32 cellular contexts compared by ENCODE assay signal in the genomic region with DNA sequence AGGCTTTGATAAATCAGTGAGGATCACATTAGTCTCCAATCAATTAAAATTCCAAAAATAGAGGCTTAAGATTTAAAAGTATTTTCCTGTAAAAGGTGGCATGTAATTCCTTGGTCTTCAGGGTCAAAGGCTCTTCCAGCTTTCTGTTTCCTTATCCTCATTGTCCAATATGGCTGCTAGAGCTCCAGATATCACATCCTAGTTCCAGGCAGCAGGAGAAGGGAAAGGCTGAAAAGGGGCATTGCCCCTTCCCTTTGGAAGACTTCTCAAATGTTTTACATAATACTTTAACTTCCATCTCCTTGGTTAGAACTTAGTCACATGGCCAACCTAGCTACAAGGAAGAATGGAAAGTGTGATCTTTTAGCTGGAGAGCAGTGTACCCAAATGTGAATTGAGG. TPM values are rescaled to one million over a fixed set of nuclear protein-coding genes. Genes with fewer than 3 reads are reported as not detected.
DNase-seq lines count a peak whose midpoint lies in the region; ATAC-seq, FAIRE-seq and TF ChIP-seq lines count a peak whose summit lies in the region.
"Had no signal": no experiment of that assay in that cellular context is flagged by ENCODE, and none has a peak within 500 bp of the region (broad histone marks: within the 10 kb centered on the region; RNA-seq: fewer than 3 reads in every experiment).

No MANE protein-coding gene starts in this region.

- H3K36me3 ChIP-seq in K562 (ENCODE audit: control insufficient read depth, insufficient read depth, low read length) (no peaks in the 10 kb centered on the region), H1 (ENCODE audit: control insufficient read depth in 2 of 4, insufficient read depth in 4 of 4, low read length in 3 of 4) (no peaks in the 10 kb centered on the region), esophagus muscularis mucosa (no peaks in the 10 kb centered on the region), PC-3 (ENCODE audit: low read depth, low read length) (no peaks in the 10 kb centered on the region)
- H3K36me3 ChIP-seq: BE2C; BLaER1; BLaER1 treated with 17β-estradiol and CSF1 and Interleukin-3, amounts not matched to agents 10 nM and 100 nM had no signal

- H2BK15ac ChIP-seq in H1 (ENCODE audit: low read length) = no peak overlapping the region

- H3K27ac ChIP-seq in K562 (ENCODE audit: extremely low read depth, low read depth, low read length) (no peak overlapping the region), H1 (ENCODE audit: low read depth, low read length) (no peak overlapping the region), esophagus muscularis mucosa (replicated peaks in 1 of 4) (no peak overlapping the region), PC-3 (ENCODE audit: low read length) (no peak overlapping the region)
- H3K27ac ChIP-seq: 22Rv1; A549; BLaER1; BLaER1 treated with 17β-estradiol and CSF1 and Interleukin-3, amounts not matched to agents 10 nM and 100 nM; C4-2B had no signal

- CTCF ChIA-PET in K562 (lab: Yijun Ruan, JAX; ENCODE audit: low intra/inter-chr PET ratio) (no interaction called here), H1 (lab: Charles Lee; ENCODE audit: partially characterized antibody) (interaction anchor here (0.7 kb wide), 1 partner anchor 122 kb away, joined by 3 read pairs; no protein-coding TSS in a partner anchor), PC-3 (lab: Charles Lee) (no interaction called here)

- H3K79me1 ChIP-seq in H1 (ENCODE audit: low read depth, low read length) = no peaks in the 10 kb centered on the region

- no peak overlapping the region for H2BK120ac ChIP-seq in H1 (replicated peaks; ENCODE audit: low read depth, low read length)

- H4K91ac ChIP-seq in H1 (replicated peaks; ENCODE audit: insufficient read length, low read length) = no peak overlapping the region

- H3K27me3 ChIP-seq in K562 (ENCODE audit: control insufficient read depth in 2 of 2, insufficient read depth in 2 of 2, low read length in 2 of 2) (peaks cover 0 to 4% of the 10 kb centered on the region in 2 experiments; a peak in 1 of 5 replicates), H1 (replicated peaks in 1 of 4; ENCODE audit: control insufficient read depth in 3 of 4, extremely low read depth in 1 of 4, insufficient read depth in 3 of 4, low read length in 3 of 4) (no peaks in the 10 kb centered on the region), esophagus muscularis mucosa (no peaks in the 10 kb centered on the region), PC-3 (ENCODE audit: low read length) (peaks cover 10% of the 10 kb centered on the region; the same call in 1 of the 2 replicates)
- H3K27me3 ChIP-seq: BE2C; BLaER1; BLaER1 treated with 17β-estradiol and CSF1 and Interleukin-3, amounts not matched to agents 10 nM and 100 nM had no signal

- TF ChIP-seq EP300 in K562 (IDR thresholded peaks at IDR 0.05; ENCODE audit: low read length) = no peak
- TF ChIP-seq EP300 in H1 (IDR thresholded peaks at IDR 0.05; ENCODE audit: borderline replicate concordance in 1 of 2, low read depth in 2 of 2, low read length in 2 of 2) = no peak
- no peak for TF ChIP-seq EP300 in esophagus muscularis mucosa (IDR thresholded peaks at IDR 0.05)

- BruUV-seq in K562 (replicated peaks; lab: Mats Ljungman, UMichigan) = no TSS peak
- no TSS peak for BruUV-seq in PC-3 (replicated peaks; lab: Mats Ljungman, UMichigan)

- no peak for FAIRE-seq in K562 (lab: Jason Lieb, UNC)
- no peak for FAIRE-seq in H1 (lab: Jason Lieb, UNC)
- peak; percentile 50 for FAIRE-seq in urothelium cell line (lab: Jason Lieb, UNC)
- FAIRE-seq: A204.1, A549 had no signal

- no peaks in the 10 kb centered on the region for H3K9me2 ChIP-seq in PC-3 (replicated peaks; ENCODE audit: low read length)

- H3K4me1 ChIP-seq in K562 (replicated peaks in 1 of 2; ENCODE audit: control insufficient read depth in 2 of 2, insufficient read depth in 2 of 2, low read length in 2 of 2) (no peaks in the 10 kb centered on the region), H1 (replicated peaks in 1 of 4; ENCODE audit: control insufficient read depth in 3 of 4, insufficient read depth in 4 of 4, low read length in 3 of 4) (peaks cover 0 to 5% (median 0%) of the 10 kb centered on the region in 4 experiments; a peak in 2 of 7 replicates), esophagus muscularis mucosa (no peaks in the 10 kb centered on the region), PC-3 (ENCODE audit: insufficient read depth, low read length) (no peaks in the 10 kb centered on the region; the same call in 1 of the 2 replicates)
- H3K4me1 ChIP-seq: A549; BLaER1; BLaER1 treated with 17β-estradiol and CSF1 and Interleukin-3, amounts not matched to agents 10 nM and 100 nM; Caco-2 had no signal

- H3K9me3 ChIP-seq in K562 (replicated peaks; ENCODE audit: control insufficient read depth, insufficient read depth, low read depth, low read length) (no peaks in the 10 kb centered on the region), H1 (ENCODE audit: insufficient read depth in 2 of 2, low read depth in 1 of 2, low read length in 1 of 2) (no peaks in the 10 kb centered on the region), esophagus muscularis mucosa (no peaks in the 10 kb centered on the region), PC-3 (ENCODE audit: low read length) (no peaks in the 10 kb centered on the region)
- H3K9me3 ChIP-seq: BE2C, BLaER1, Caco-2 had no signal

- H4K20me1 ChIP-seq in K562 (replicated peaks; ENCODE audit: control insufficient read depth, insufficient read depth, low read length) (no peaks in the 10 kb centered on the region), H1 (replicated peaks in 1 of 2; ENCODE audit: control insufficient read depth in 1 of 2, insufficient read depth in 2 of 2, low read length in 2 of 2) (no peaks in the 10 kb centered on the region), PC-3 (ENCODE audit: low read length) (no peaks in the 10 kb centered on the region)
- H4K20me1 ChIP-seq: BLaER1; BLaER1 treated with 17β-estradiol and CSF1 and Interleukin-3, amounts not matched to agents 10 nM and 100 nM had no signal

- intact Hi-C loops in K562 (cut with micrococcal nuclease) = no loop called here
- intact Hi-C loops in esophagus muscularis mucosa (cut with DNase I) = no loop called here
- intact Hi-C loops in PC-3 (cut with micrococcal nuclease) = no loop called here

- no peaks in the 10 kb centered on the region for H3K9me1 ChIP-seq in K562 (ENCODE audit: control insufficient read depth, insufficient read depth, low read length)

- no peak for ATAC-seq in K562
- no peak for ATAC-seq in PC-3
- ATAC-seq: A549; CD8-positive, alpha-beta T cell had no signal

- no peak overlapping the region for H3K4me2 ChIP-seq in K562 (ENCODE audit: insufficient read depth, low read length)
- H3K4me2 ChIP-seq in H1 (ENCODE audit: insufficient read depth in 1 of 2, low read depth in 2 of 2, low read length in 2 of 2) = no peak overlapping the region
- H3K4me2 ChIP-seq in PC-3 (ENCODE audit: low read length) = no peak overlapping the region
- H3K4me2 ChIP-seq: A549; BLaER1; BLaER1 treated with 17β-estradiol and CSF1 and Interleukin-3, amounts not matched to agents 10 nM and 100 nM had no signal

- H4K5ac ChIP-seq in H1 (ENCODE audit: insufficient read length, low read depth, low read length) = no peak overlapping the region

- no peak overlapping the region for H3K4ac ChIP-seq in H1 (replicated peaks; ENCODE audit: insufficient read length, low read depth, low read length)

- H2BK5ac ChIP-seq in H1 (ENCODE audit: low read depth, low read length) = no peak overlapping the region

- H3K79me2 ChIP-seq in K562 (ENCODE audit: control insufficient read depth, insufficient read depth, low read length) (no peaks in the 10 kb centered on the region), H1 (ENCODE audit: control insufficient read depth in 1 of 2, insufficient read depth in 2 of 2, low read length in 2 of 2) (no peaks in the 10 kb centered on the region), PC-3 (ENCODE audit: low read length) (no peaks in the 10 kb centered on the region)

- no peak overlapping the region for H3K9ac ChIP-seq in K562 (ENCODE audit: insufficient read depth in 1 of 2, low read depth in 2 of 2, low read length in 2 of 2)
- no peak overlapping the region for H3K9ac ChIP-seq in H1 (replicated peaks in 1 of 4; ENCODE audit: extremely low read depth in 1 of 4, low read depth in 3 of 4, low read length in 3 of 4)
- H3K9ac ChIP-seq in PC-3 (ENCODE audit: low read length) = no peak overlapping the region
- H3K9ac ChIP-seq: BLaER1; BLaER1 treated with 17β-estradiol and CSF1 and Interleukin-3, amounts not matched to agents 10 nM and 100 nM had no signal

- H3K4me3 ChIP-seq in K562 (no peak overlapping the region), H1 (ENCODE audit: extremely low read depth in 1 of 4, insufficient read depth in 2 of 4, low read depth in 3 of 4, low read length in 4 of 4) (no peak overlapping the region), esophagus muscularis mucosa (no peak overlapping the region), PC-3 (ENCODE audit: low read length) (no peak overlapping the region)
- H3K4me3 ChIP-seq: A549; BLaER1; BLaER1 treated with 17β-estradiol and CSF1 and Interleukin-3, amounts not matched to agents 10 nM and 100 nM had no signal

- H3K23me2 ChIP-seq in H1 (ENCODE audit: low read depth, low read length) = no peaks in the 10 kb centered on the region

- no peak overlapping the region for H4K8ac ChIP-seq in H1 (ENCODE audit: extremely low read depth, insufficient read depth, low read length)

- POLR2A ChIA-PET in K562 (lab: Yijun Ruan, JAX) = no interaction called here
- POLR2A ChIA-PET in H1 (lab: Charles Lee; ENCODE audit: partially characterized antibody) = no interaction called here
- POLR2A ChIA-PET in PC-3 (lab: Charles Lee; ENCODE audit: unreplicated experiment) = no interaction called here

- H3K56ac ChIP-seq in H1 (replicated peaks; ENCODE audit: insufficient read length, low read depth, low read length) = no peak overlapping the region

- DNase-seq in K562 (ENCODE audit: extremely low read depth in 1 of 4, low spot score in 3 of 4) (no peak), H1 (ENCODE audit: low read depth in 1 of 2, low spot score in 2 of 2) (no peak), urothelium cell line (ENCODE audit: low spot score) (no peak), esophagus muscularis mucosa (ENCODE audit: extremely low spot score) (no peak), PC-3 (no peak), NCI-H1092 (lab: John Stamatoyannopoulos, UW) (no peak)
- DNase-seq: 8988T; ACHN; AML-193; BE2C; C1 segment of cervical spinal cord; Caco-2; Calu3; CD4-positive, alpha-beta memory T cell; CD4-positive, alpha-beta T cell; CD4-positive, CD25-positive, alpha-beta regulatory T cell; CD8-positive, alpha-beta memory T cell; CD8-positive, alpha-beta T cell; COR-L47; DMS 273 treated with DMSO at 0.1 percent for 48 hours; DMS153; DMS53; DMS79; DMS79 treated with DMSO at 0.1 percent for 48 hours; DND-41; EL had no signal

- no peak for TF ChIP-seq POLR2A in K562 (conservative IDR thresholded peaks at IDR 0.05)
- TF ChIP-seq POLR2A in H1 (IDR thresholded peaks at IDR 0.05; ENCODE audit: control extremely low read depth in 1 of 2, low read depth in 2 of 2, low read length in 2 of 2) = no peak
- no peak for TF ChIP-seq POLR2A in esophagus muscularis mucosa (IDR thresholded peaks at IDR 0.05; ENCODE audit: low read depth)

- no peak overlapping the region for H3K23ac ChIP-seq in H1 (ENCODE audit: insufficient read length)

- H3F3A ChIP-seq in PC-3 (ENCODE audit: low read length, unreplicated experiment) = no peaks in the 10 kb centered on the region

- no peak overlapping the region for H2AK5ac ChIP-seq in H1 (ENCODE audit: low read depth, low read length)

- in situ Hi-C loops in K562 (cut with MboI) = no loop called here

- no peak overlapping the region for H3K14ac ChIP-seq in H1 (ENCODE audit: insufficient read length)

- no peak overlapping the region for H3K18ac ChIP-seq in H1 (ENCODE audit: extremely low read depth, low read length)

- no peak overlapping the region for H2BK12ac ChIP-seq in H1 (ENCODE audit: low read depth, low read length)

- H2AFZ ChIP-seq in K562 (ENCODE audit: low read depth, low read length) (no peak overlapping the region), H1 (ENCODE audit: low read length) (no peak overlapping the region), PC-3 (ENCODE audit: low read length) (no peak overlapping the region)

- no peak for TF ChIP-seq RAD21 in K562 (CRISPR knock-in tag; conservative IDR thresholded peaks at IDR 0.05 in 1 of 2, IDR thresholded peaks at IDR 0.05 in 1 of 2)
- TF ChIP-seq RAD21 in H1 (IDR thresholded peaks at IDR 0.05 in 1 of 2, conservative IDR thresholded peaks at IDR 0.05 in 1 of 2; ENCODE audit: low read depth in 2 of 2, low read length in 2 of 2) = no peak

- H2BK20ac ChIP-seq in H1 (ENCODE audit: low read length) = no peak overlapping the region

- TF ChIP-seq CTCF in K562 (IDR thresholded peaks at IDR 0.05 in 2 of 3, conservative IDR thresholded peaks at IDR 0.05 in 1 of 3; ENCODE audit: insufficient read depth in 2 of 3, low read depth in 1 of 3, low read length in 3 of 3) (no peak), H1 (IDR thresholded peaks at IDR 0.05; ENCODE audit: control extremely low read depth in 1 of 3, insufficient read depth in 1 of 3, low read depth in 1 of 3, low read length in 3 of 3) (no peak), esophagus muscularis mucosa (IDR thresholded peaks at IDR 0.05) (no peak), PC-3 (conservative IDR thresholded peaks at IDR 0.05; ENCODE audit: low read depth, low read length) (no peak)

RNA-seq across cellular contexts. Expression of a gene that starts 39.2 kb away (rescaled TPM):
- 0.23 and 0.30 TPM in 2 replicates for total RNA-seq in K562 (2011; cell fraction: chromatin; rRNA removed; ENCODE audit: low replicate concordance)
- 0.13 TPM in 1 of 2 replicates, not detected in the other for total RNA-seq in K562 (2011; cell fraction: nucleolus; rRNA removed)
- total RNA-seq in K562 (2011; cell fraction: nucleoplasm; rRNA removed) = 0.22 and 0.69 TPM in 2 replicates
- total RNA-seq in K562 (2014; rRNA removed) (0.04 TPM in 1 of 2 replicates, not detected in the other), K562 (2014; rRNA removed; fragmentation: Illumina TruSeq; extraction: Trizol) (0.19 TPM in 1 of 2 replicates, not detected in the other), K562 (2015; rRNA removed; fragmentation: Illumina TruSeq; extraction: Trizol) (0.04 TPM in 1 of 2 replicates, not detected in the other), K562 (2021) (0.20 and 0.64 TPM in 2 replicates), esophagus muscularis mucosa (10 to 100 TPM; 29.3 to 33.8 (median 30.1) TPM), PC-3 (2014; rRNA removed) (2.2 and 2.3 TPM in 2 replicates)
- polyA plus RNA-seq in K562 (2011; rRNA removed) (0.06 and 0.11 TPM in 2 replicates), K562 (2014; fragmentation: Illumina TruSeq; extraction: Trizol) (0.19 and 0.24 TPM in 2 replicates), K562 (2014; fragmentation: Nextera tagmentation; extraction: Ambion mirVana) (under 1 TPM; 0.08 to 0.13 TPM), K562 (2014; rRNA removed) (not detected in 2 replicates), H1 (2011; rRNA removed) (2.6 and 4.9 TPM in 2 replicates)
- polyA plus RNA-seq in K562 (2011; cell fraction: cytosol; rRNA removed) = 0.09 TPM in 1 of 2 replicates, not detected in the other
- polyA plus RNA-seq in K562 (2011; cell fraction: nucleus; rRNA removed) = 0.08 and 0.40 TPM in 2 replicates
- 0.23 and 0.46 TPM in 2 replicates for polyA plus RNA-seq in K562 (2012)
- 0.09 TPM in 1 of 2 replicates, not detected in the other for polyA minus RNA-seq in K562 (2011; rRNA and poly(A)+ RNA removed)
- polyA minus RNA-seq in K562 (2011; cell fraction: cytosol; rRNA and poly(A)+ RNA removed) = not detected in 2 replicates
- polyA minus RNA-seq in K562 (2011; cell fraction: nucleus; rRNA and poly(A)+ RNA removed) = 0.22 and 0.27 TPM in 2 replicates
- total RNA-seq in H1 (2021; fragmentation: NEBNext Ultra II Directional; extraction: Animal tissue kit (Norgen Biotek cat#: 25700)) = 21.8 and 26.5 TPM in 2 replicates
- 3.1 TPM for polyA plus RNA-seq in H1 (2011; cell fraction: cytosol; rRNA removed)
- 8.9 TPM for polyA plus RNA-seq in H1 (2011; cell fraction: nucleus; rRNA removed)
- 8.8 to 13.2 TPM (median 12.8 TPM) in 4 replicates for polyA plus RNA-seq in H1 (2012, experiment 1 of 2)
- polyA plus RNA-seq in H1 (2012, experiment 2 of 2) = 3.2 TPM
- 17.8 TPM for polyA plus RNA-seq in H1 (2013, experiment 1 of 2)
- 17.6 TPM for polyA plus RNA-seq in H1 (2013, experiment 2 of 2)
- 6.1 and 8.4 TPM in 2 replicates for polyA minus RNA-seq in H1 (2011; rRNA and poly(A)+ RNA removed)
- 7.7 TPM for polyA minus RNA-seq in H1 (2011; cell fraction: cytosol; rRNA and poly(A)+ RNA removed)
- polyA minus RNA-seq in H1 (2011; cell fraction: nucleus; rRNA and poly(A)+ RNA removed) = 14.0 TPM
